ENCODE assay signal across 19 cellular contexts in the genomic region with DNA sequence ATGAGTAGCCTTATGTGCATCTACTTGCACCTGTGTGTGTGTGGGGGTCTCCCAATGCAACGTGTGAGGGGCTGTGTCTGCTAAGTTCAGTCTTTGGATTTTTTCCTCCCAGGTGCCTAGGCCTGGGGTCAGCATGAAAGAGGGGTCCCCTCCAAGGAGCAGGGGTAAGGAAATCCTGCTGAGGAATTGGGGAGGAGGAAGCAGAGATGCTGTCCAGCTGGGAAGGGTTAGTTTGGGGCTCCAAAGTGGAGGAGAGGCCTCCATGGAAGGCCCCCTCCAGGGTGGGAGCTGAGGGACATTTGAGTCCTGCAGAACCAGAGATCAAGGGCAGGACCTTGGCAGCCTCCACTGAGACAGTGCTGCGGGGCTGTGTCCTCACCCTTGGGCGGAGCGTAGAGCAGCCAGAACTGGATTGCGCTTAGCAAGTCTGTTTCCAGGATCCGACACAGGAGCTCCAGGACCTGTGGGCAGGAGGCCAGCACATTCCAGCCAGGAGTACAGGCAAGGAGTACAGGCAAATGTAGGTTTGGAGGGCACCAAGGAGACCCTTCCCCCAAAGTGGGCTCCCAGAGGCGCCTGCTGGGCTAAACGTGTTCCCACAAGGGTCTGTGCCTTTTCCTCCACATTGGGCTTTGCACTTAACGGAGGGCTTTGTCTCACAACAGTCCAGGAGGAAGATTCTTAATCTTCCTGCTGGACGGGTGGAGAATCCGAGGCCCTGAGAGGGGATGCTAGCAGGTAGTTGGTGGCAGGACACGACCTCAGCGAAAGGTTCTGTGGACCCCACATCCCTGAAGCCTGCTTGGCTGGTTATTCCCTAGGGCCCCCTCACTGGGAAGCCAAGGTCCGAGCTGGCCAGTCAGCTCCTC. TPM values are rescaled to one million over a fixed set of nuclear protein-coding genes. Genes with fewer than 3 reads are reported as not detected.
DNase-seq lines count a peak whose midpoint lies in the region; ATAC-seq and TF ChIP-seq lines count a peak whose summit lies in the region.
"Had no signal": no experiment of that assay in that cellular context is flagged by ENCODE, and none has a peak within 500 bp of the region (broad histone marks: within the 10 kb centered on the region; RNA-seq: fewer than 3 reads in every experiment).

No MANE protein-coding gene starts in this region.

- H3K27me3 ChIP-seq in right atrium auricular region = no peaks in the 10 kb centered on the region
- no peaks in the 10 kb centered on the region for H3K27me3 ChIP-seq in breast epithelium
- H3K27me3 ChIP-seq in lower lobe of right lung (ENCODE audit: low read depth) = no peaks in the 10 kb centered on the region
- H3K27me3 ChIP-seq in H9 (ENCODE audit: insufficient read depth, low read length) = no peaks in the 10 kb centered on the region
- H3K27me3 ChIP-seq: ovary had no signal

- WGBS in H9 (ENCODE audit: extremely low coverage, insufficient read length, low lambda C conversion rate) = no CpG with 5 or more reads among the region's 14 CpGs

- H3K27ac Mint-ChIP-seq in H9 = peak overlapping the region in 1 of 3 experiments; percentile 60; a peak in 1 of 7 replicates
- H3K27ac Mint-ChIP-seq: activated CD4-positive, alpha-beta T cell treated with anti-CD3 and anti-CD28 coated beads for 36 hours had no signal

- no peak overlapping the region for H4K91ac ChIP-seq in H9 (ENCODE audit: insufficient read length, low read depth, low read length)

- H3K4me2 ChIP-seq in H9 (ENCODE audit: insufficient read depth, insufficient read length, low read length) = no peak overlapping the region

- H3K4ac ChIP-seq in H9 (ENCODE audit: low read depth, low read length) = no peak overlapping the region

- no peaks in the 10 kb centered on the region for H3K79me2 ChIP-seq in H9 (ENCODE audit: insufficient read depth, low read length)

- H3K4me1 Mint-ChIP-seq in H9 = peaks cover 5 to 14% of the 10 kb centered on the region in 2 experiments; a peak in 3 of 4 replicates
- H3K4me1 Mint-ChIP-seq: activated CD4-positive, alpha-beta T cell treated with anti-CD3 and anti-CD28 coated beads for 36 hours; IgD-negative memory B cell had no signal

- no peak for TF ChIP-seq POLR2A in breast epithelium (IDR thresholded peaks at IDR 0.05)

- intact Hi-C loops in Right ventricle myocardium inferior (cut with DNase I) (no loop called here), breast epithelium (cut with DNase I; ENCODE audit: low total_unique reads) (no loop called here), lower lobe of right lung (cut with DNase I) (no loop called here)

- peaks cover 1% of the 10 kb centered on the region for H3K27me3 Mint-ChIP-seq in H9 (ENCODE audit: low read depth)
- H3K27me3 Mint-ChIP-seq: activated CD4-positive, alpha-beta T cell treated with anti-CD3 and anti-CD28 coated beads for 36 hours; IgD-negative memory B cell had no signal

- no peak overlapping the region for H3K18ac ChIP-seq in H9 (ENCODE audit: insufficient read length, low read depth, low read length)

- H4K5ac ChIP-seq in H9 (ENCODE audit: insufficient read length, low read depth, low read length) = no peak overlapping the region

- no peaks in the 10 kb centered on the region for H3K9me3 ChIP-seq in right atrium auricular region
- H3K9me3 ChIP-seq in breast epithelium = no peaks in the 10 kb centered on the region
- H3K9me3 ChIP-seq in lower lobe of right lung = no peaks in the 10 kb centered on the region
- no peaks in the 10 kb centered on the region for H3K9me3 ChIP-seq in H9 (ENCODE audit: control insufficient read depth, low read depth, low read length)
- H3K9me3 ChIP-seq: HAP-1, ovary had no signal

- H3K36me3 ChIP-seq in right atrium auricular region (no peaks in the 10 kb centered on the region), breast epithelium (no peaks in the 10 kb centered on the region), lower lobe of right lung (no peaks in the 10 kb centered on the region)
- H3K36me3 ChIP-seq: HAP-1, ovary had no signal

- no peak overlapping the region for H3K23ac ChIP-seq in H9 (ENCODE audit: insufficient read length, low read depth, low read length)

- no peak overlapping the region for H2BK15ac ChIP-seq in H9 (ENCODE audit: low read depth, low read length)

- no peak overlapping the region for H3K27ac ChIP-seq in right atrium auricular region
- no peak overlapping the region for H3K27ac ChIP-seq in breast epithelium
- H3K27ac ChIP-seq in lower lobe of right lung = no peak overlapping the region
- no peak overlapping the region for H3K27ac ChIP-seq in H9 (ENCODE audit: insufficient read length, low read depth, low read length)
- H3K27ac ChIP-seq: foreskin keratinocyte, ovary had no signal

- ATAC-seq in Right ventricle myocardium inferior (no peak), lower lobe of right lung (peak in 1 of 2 donors; percentile 18), GM19328 (IDR thresholded peaks at IDR 0.05; ENCODE audit: unreplicated experiment) (no peak)
- ATAC-seq: activated CD4-positive, alpha-beta T cell treated with anti-CD3 and anti-CD28 coated beads for 36 hours; foreskin keratinocyte had no signal

- no peaks in the 10 kb centered on the region; a peak in 2 of 7 replicates for H3K36me3 Mint-ChIP-seq in H9 (ENCODE audit: insufficient read depth in 1 of 3, low read depth in 3 of 3)
- H3K36me3 Mint-ChIP-seq: IgD-negative memory B cell had no signal

- H3K4me1 ChIP-seq in right atrium auricular region = no peaks in the 10 kb centered on the region
- H3K4me1 ChIP-seq in breast epithelium = no peaks in the 10 kb centered on the region
- no peaks in the 10 kb centered on the region for H3K4me1 ChIP-seq in lower lobe of right lung
- no peaks in the 10 kb centered on the region for H3K4me1 ChIP-seq in H9 (ENCODE audit: insufficient read depth, low read length)
- H3K4me1 ChIP-seq: foreskin keratinocyte, HAP-1 had no signal

- H3K4me3 ChIP-seq in right atrium auricular region (no peak overlapping the region), breast epithelium (no peak overlapping the region), lower lobe of right lung (no peak overlapping the region)
- H3K4me3 ChIP-seq: HAP-1, ovary had no signal

- H2BK12ac ChIP-seq in H9 (ENCODE audit: insufficient read length, low read depth, low read length) = no peak overlapping the region

- H3K79me1 ChIP-seq in H9 (ENCODE audit: insufficient read depth, low read depth, low read length, poor library complexity, severe bottlenecking) = no peaks in the 10 kb centered on the region

- no peak overlapping the region for H3K56ac ChIP-seq in H9 (ENCODE audit: insufficient read length, low read depth, low read length)

- H2BK20ac ChIP-seq in H9 (ENCODE audit: low read depth, low read length, poor library complexity, severe bottlenecking) = no peak overlapping the region

- no peak overlapping the region for H2BK120ac ChIP-seq in H9 (ENCODE audit: low read depth, low read length, poor library complexity, severe bottlenecking)

- H3K9ac ChIP-seq in H9 (ENCODE audit: extremely low read depth, insufficient read length, low read length) = no peak overlapping the region

- H3K9me3 Mint-ChIP-seq in H9 = no peaks in the 10 kb centered on the region
- H3K9me3 Mint-ChIP-seq: IgD-negative memory B cell had no signal

- no peak overlapping the region for H3K4me3 Mint-ChIP-seq in H9
- H3K4me3 Mint-ChIP-seq: activated CD4-positive, alpha-beta T cell treated with anti-CD3 and anti-CD28 coated beads for 36 hours; IgD-negative memory B cell had no signal

- H2AK5ac ChIP-seq in H9 (ENCODE audit: insufficient read length, low read length) = no peak overlapping the region

- no peaks in the 10 kb centered on the region for H3K23me2 ChIP-seq in H9 (ENCODE audit: insufficient read length, low read depth, low read length, poor library complexity, severe bottlenecking)

- DNase-seq in right atrium auricular region (ENCODE audit: low spot score) = peak; percentile 32
- no peak for DNase-seq in Right ventricle myocardium inferior (ENCODE audit: missing footprints)
- peak; percentile 53 to 88 for DNase-seq in breast epithelium (ENCODE audit: low spot score in 2 of 2)
- DNase-seq in lower lobe of right lung = peak; percentile 49
- no peak for DNase-seq in H9
- DNase-seq in RKO (ENCODE audit: low spot score) = no peak
- DNase-seq in AML-193 (lab: John Stamatoyannopoulos, UW) = no peak
- DNase-seq: activated CD4-positive, alpha-beta T cell treated with anti-CD3 and anti-CD28 coated beads for 36 hours; foreskin keratinocyte; NCI-H1092; NCI-H2171; SIG-M5; small intestine; stimulated activated naive CD4-positive, alpha-beta T cell had no signal

- TF ChIP-seq CTCF in right atrium auricular region (IDR thresholded peaks at IDR 0.05) (no peak), breast epithelium (IDR thresholded peaks at IDR 0.05) (no peak), lower lobe of right lung (IDR thresholded peaks at IDR 0.05) (no peak), H9 (conservative IDR thresholded peaks at IDR 0.05) (no peak)

- H4K8ac ChIP-seq in H9 (replicated peaks; ENCODE audit: insufficient read length, low read depth, low read length) = no peak overlapping the region

- H3K14ac ChIP-seq in H9 (ENCODE audit: insufficient read depth, low read length) = no peak overlapping the region

- H3T11ph ChIP-seq in H9 (ENCODE audit: low read length) = no peak overlapping the region

- H2AFZ ChIP-seq in H9 (ENCODE audit: low read length) = no peak overlapping the region

- no peak overlapping the region for H2BK5ac ChIP-seq in H9 (ENCODE audit: insufficient read length, low read length)

- H4K20me1 ChIP-seq in H9 (ENCODE audit: control insufficient read depth, insufficient read depth, insufficient read length) = peaks cover 2% of the 10 kb centered on the region

RNA-seq across cellular contexts. Expression of gene TBATA, which starts 10.1 kb away (rescaled TPM):
- not detected for total RNA-seq in right atrium auricular region
- not detected for total RNA-seq in Right ventricle myocardium inferior
- total RNA-seq in breast epithelium = not detected
- total RNA-seq in lower lobe of right lung = not detected
- total RNA-seq in H9 (2021) = not detected in 2 replicates
- total RNA-seq: activated CD4-positive, alpha-beta T cell treated with anti-CD3 and anti-CD28 coated beads for 36 hours; foreskin keratinocyte; G401; ovary had no signal

RNA-seq across cellular contexts. Expression of gene SGPL1, which starts 40.7 kb away (rescaled TPM):
- total RNA-seq in right atrium auricular region (1 to 10 TPM; 8.9 to 9.7 TPM), Right ventricle myocardium inferior (13.1 TPM), breast epithelium (10 to 100 TPM; 31.0 to 52.2 (median 36.4) TPM), lower lobe of right lung (41.2 TPM), H9 (2021) (52.6 and 60.8 TPM in 2 replicates)

Comparison
In these comparisons a context has a peak if more than half of its experiments do, and no peak if none do; other contexts are left out.
1. DNase-seq: peak in right atrium auricular region (single experiment), breast epithelium (2 of 2) and lower lobe of right lung (single experiment); none in Right ventricle myocardium inferior (single experiment), H9 (single experiment), RKO (single experiment) and AML-193 (0 of 2).